27 cellular contexts compared by ENCODE assay signal in genomic region chr14:30317729-30318128, GRCh38.
"Had no signal": no experiment of that assay in that cellular context is flagged by ENCODE, and none has a peak within 500 bp of the region (broad histone marks: within the 10 kb centered on the region; RNA-seq: fewer than 3 reads in every experiment).

No MANE protein-coding gene starts in this region.

- H3K9me3 ChIP-seq: lower lobe of right lung, pancreas, psoas muscle, sigmoid colon, thoracic aorta, upper lobe of right lung had no signal

- H2AFZ ChIP-seq: hepatocyte had no signal

- H3K4me2 ChIP-seq: hepatocyte had no signal

- H3K4me1 Mint-ChIP-seq: naive thymus-derived CD8-positive, alpha-beta T cell; nephron; stimulated activated effector memory CD8-positive, alpha-beta T cell treated with anti-CD3 and anti-CD28 coated beads, Interleukin-12 subunit alpha, Interleukin-12 subunit beta, amount 100 ng/mL, for 72 hours had no signal

- H3K36me3 ChIP-seq: heart right ventricle, lower lobe of right lung, pancreas, sigmoid colon, spleen, suprapubic skin, thoracic aorta, tibial artery, upper lobe of right lung had no signal

- FAIRE-seq: pancreas, small intestine, urothelium cell line had no signal

- DNase-seq: heart right ventricle; islet precursor cell; left ventricle myocardium superior; lower lobe of right lung; mammary epithelial cell; mesenchymal stem cell; naive thymus-derived CD8-positive, alpha-beta T cell; nucleus accumbens; pancreas; psoas muscle; right cardiac atrium; sigmoid colon; small intestine; spleen; stimulated activated CD4-positive, alpha-beta T cell treated with anti-CD3 and anti-CD28 coated beads, Interleukin-4, amount 100 ng/mL, for 24 hours; stimulated activated naive CD4-positive, alpha-beta T cell; tibial artery; trophoblast cell; upper lobe of right lung had no signal

- H3K27ac ChIP-seq: heart right ventricle, hepatocyte, lower lobe of right lung, pancreas, psoas muscle, sigmoid colon, spleen, suprapubic skin, thoracic aorta, tibial artery, upper lobe of right lung had no signal

- H3K36me3 Mint-ChIP-seq: stimulated activated effector memory CD8-positive, alpha-beta T cell treated with anti-CD3 and anti-CD28 coated beads, Interleukin-12 subunit alpha, Interleukin-12 subunit beta, amount 100 ng/mL, for 72 hours had no signal

- H3K4me1 ChIP-seq: heart right ventricle, lower lobe of right lung, pancreas, psoas muscle, sigmoid colon, spleen, suprapubic skin, tibial artery, upper lobe of right lung had no signal

- H3K4me3 ChIP-seq: heart right ventricle, hepatocyte, lower lobe of right lung, pancreas, psoas muscle, sigmoid colon, spleen, suprapubic skin, thoracic aorta, tibial artery, upper lobe of right lung had no signal

- H3K27ac Mint-ChIP-seq: naive thymus-derived CD8-positive, alpha-beta T cell; nephron; stimulated activated effector memory CD8-positive, alpha-beta T cell treated with anti-CD3 and anti-CD28 coated beads, Interleukin-12 subunit alpha, Interleukin-12 subunit beta, amount 100 ng/mL, for 72 hours; stimulated activated naive CD8-positive, alpha-beta T cell treated with anti-CD3 and anti-CD28 coated beads, Interleukin-15, Interleukin-2, amounts not matched to agents 100 ng/mL and 50 ng/mL, for 24 hours had no signal

- H3K79me2 ChIP-seq: hepatocyte had no signal

- H3K9me3 Mint-ChIP-seq: stimulated activated naive CD8-positive, alpha-beta T cell treated with anti-CD3 and anti-CD28 coated beads, Interleukin-15, Interleukin-2, amounts not matched to agents 100 ng/mL and 50 ng/mL, for 24 hours had no signal

- ATAC-seq: heart right ventricle; left lobe of liver; left ventricle myocardium superior; lower lobe of right lung; naive thymus-derived CD8-positive, alpha-beta T cell; pancreas; psoas muscle; right cardiac atrium; stimulated activated effector memory CD8-positive, alpha-beta T cell treated with anti-CD3 and anti-CD28 coated beads, Interleukin-12 subunit alpha, Interleukin-12 subunit beta, amount 100 ng/mL, for 72 hours; upper lobe of right lung had no signal

- H3K27me3 ChIP-seq: heart right ventricle, hepatocyte, pancreas, sigmoid colon, spleen, suprapubic skin, tibial artery, upper lobe of right lung had no signal

- H3K4me3 Mint-ChIP-seq: naive thymus-derived CD8-positive, alpha-beta T cell; nephron; stimulated activated effector memory CD8-positive, alpha-beta T cell treated with anti-CD3 and anti-CD28 coated beads, Interleukin-12 subunit alpha, Interleukin-12 subunit beta, amount 100 ng/mL, for 72 hours; stimulated activated naive CD8-positive, alpha-beta T cell treated with anti-CD3 and anti-CD28 coated beads, Interleukin-15, Interleukin-2, amounts not matched to agents 100 ng/mL and 50 ng/mL, for 24 hours had no signal
